21 cellular contexts compared by ENCODE assay signal in the genomic region with DNA sequence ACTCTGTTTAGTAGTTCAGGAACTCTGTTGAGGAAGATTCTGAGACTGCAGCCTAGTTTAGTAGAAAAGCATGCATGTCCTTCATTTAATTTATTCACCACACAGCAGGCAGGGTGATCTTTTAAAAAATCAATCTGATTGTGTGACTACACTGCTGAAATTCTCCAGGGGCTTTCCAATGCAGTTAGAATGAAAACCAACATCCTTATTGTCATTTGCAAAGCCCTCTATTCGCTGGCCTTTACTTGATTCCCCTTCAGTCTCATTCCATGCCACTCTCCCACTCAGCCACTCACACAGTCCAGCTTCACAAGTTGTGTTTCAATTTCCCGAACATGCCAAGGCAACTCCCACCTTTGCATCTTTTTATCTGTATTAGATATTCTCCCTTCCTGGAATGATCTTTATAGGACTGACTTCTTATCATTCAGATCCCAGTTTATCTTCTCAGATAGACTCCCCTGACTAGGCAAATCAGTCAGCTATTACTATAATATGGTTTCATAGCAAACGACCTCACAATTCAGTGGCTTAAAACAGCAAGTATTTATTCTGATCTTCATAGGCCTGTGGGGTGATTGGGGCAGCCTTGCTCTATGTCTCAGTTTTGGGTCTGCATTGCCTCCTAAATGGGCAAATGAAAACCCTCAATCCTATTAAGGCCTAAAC. TPM values are rescaled to one million over a fixed set of nuclear protein-coding genes. Genes with fewer than 3 reads are reported as not detected.
DNase-seq lines count a peak whose midpoint lies in the region; ATAC-seq lines count a peak whose summit lies in the region.
"Had no signal": no experiment of that assay in that cellular context is flagged by ENCODE, and none has a peak within 500 bp of the region (broad histone marks: within the 10 kb centered on the region; RNA-seq: fewer than 3 reads in every experiment).

No MANE protein-coding gene starts in this region.

- peak; percentile 74 for ATAC-seq in GM18511 (IDR thresholded peaks at IDR 0.05; ENCODE audit: unreplicated experiment)
- peak; percentile 60 for ATAC-seq in GM19025 (IDR thresholded peaks at IDR 0.05; ENCODE audit: low read depth, unreplicated experiment)
- ATAC-seq in HG02678 (IDR thresholded peaks at IDR 0.05; ENCODE audit: unreplicated experiment), result peak; percentile 67
- ATAC-seq in HG03442 (IDR thresholded peaks at IDR 0.05; ENCODE audit: unreplicated experiment), result peak; percentile 72
- ATAC-seq: left lobe of liver had no signal

- no peak overlapping the region for H3K4me3 Mint-ChIP-seq in activated naive CD4-positive, alpha-beta T cell treated with anti-CD3 and anti-CD28 coated beads, Interleukin-2, amount 10 ng/mL, durations not matched to agents 7 days and 5 days
- H3K4me3 Mint-ChIP-seq: B cell, endodermal cell had no signal

- H3K9me3 Mint-ChIP-seq in activated naive CD4-positive, alpha-beta T cell treated with anti-CD3 and anti-CD28 coated beads, Interleukin-2, amount 10 ng/mL, durations not matched to agents 7 days and 5 days, result no peaks in the 10 kb centered on the region

- no peaks in the 10 kb centered on the region for H3K36me3 Mint-ChIP-seq in activated naive CD4-positive, alpha-beta T cell treated with anti-CD3 and anti-CD28 coated beads, Interleukin-2, amount 10 ng/mL, durations not matched to agents 7 days and 5 days

- CTCF ChIA-PET in activated naive CD4-positive, alpha-beta T cell treated with anti-CD3 and anti-CD28 coated beads, Interleukin-2, amount 10 ng/mL, durations not matched to agents 7 days and 5 days (lab: Charles Lee), result no interaction called here

- DNase-seq in activated naive CD4-positive, alpha-beta T cell treated with anti-CD3 and anti-CD28 coated beads, Interleukin-2, amount 10 ng/mL, durations not matched to agents 7 days and 5 days, result no peak
- DNase-seq in DMS 273 (lab: John Stamatoyannopoulos, UW; ENCODE audit: unreplicated experiment) (no peak), mesenteric fat pad (ENCODE audit: low spot score) (no peak), HT-29 (ENCODE audit: low spot score) (no peak)
- DNase-seq: activated CD4-positive, alpha-beta T cell treated with anti-CD3 and anti-CD28 coated beads, Interleukin-2, amount 50 U/mL, for 4 hours; amygdala; endodermal cell; GDM1; NCI-H1436; OCI-M1; T1000; thyroid gland had no signal

- no peak overlapping the region for H3K27ac Mint-ChIP-seq in activated naive CD4-positive, alpha-beta T cell treated with anti-CD3 and anti-CD28 coated beads, Interleukin-2, amount 10 ng/mL, durations not matched to agents 7 days and 5 days
- H3K27ac Mint-ChIP-seq: B cell, endodermal cell had no signal

- H3K4me1 Mint-ChIP-seq in activated naive CD4-positive, alpha-beta T cell treated with anti-CD3 and anti-CD28 coated beads, Interleukin-2, amount 10 ng/mL, durations not matched to agents 7 days and 5 days, result no peaks in the 10 kb centered on the region
- H3K4me1 Mint-ChIP-seq: B cell had no signal

- H3K27me3 Mint-ChIP-seq in activated naive CD4-positive, alpha-beta T cell treated with anti-CD3 and anti-CD28 coated beads, Interleukin-2, amount 10 ng/mL, durations not matched to agents 7 days and 5 days, result no peaks in the 10 kb centered on the region
- H3K27me3 Mint-ChIP-seq: B cell had no signal

RNA-seq across cellular contexts. Expression of a gene that starts 21.3 kb away (rescaled TPM):
- not detected for total RNA-seq in mesenteric fat pad
- not detected in 2 replicates for total RNA-seq in HT-29 (2014; rRNA removed; shearing (Covaris generic))
- total RNA-seq: B cell, endodermal cell, left lobe of liver, LHCN-M2, omental fat pad, SJSA1, thyroid gland had no signal
